Comparison of ENCODE assay signal across 21 cellular contexts in genomic region chr3:42084593-42084992, GRCh38.
"Had no signal": no experiment of that assay in that cellular context is flagged by ENCODE, and none has a peak within 500 bp of the region (broad histone marks: within the 10 kb centered on the region; RNA-seq: fewer than 3 reads in every experiment).

No MANE protein-coding gene starts in this region.

- H3K27me3 ChIP-seq: cardiac muscle cell, heart left ventricle, upper lobe of left lung had no signal

- H3K27ac Mint-ChIP-seq: mesothelial cell of epicardium had no signal

- H3K27ac ChIP-seq: cardiac muscle cell, parathyroid adenoma, upper lobe of left lung had no signal

- H3K9me3 ChIP-seq: heart left ventricle, upper lobe of left lung had no signal

- H3K36me3 ChIP-seq: cardiac muscle cell had no signal

- DNase-seq: activated CD4-positive, alpha-beta T cell treated with anti-CD3 and anti-CD28 coated beads, Interleukin-2, amount 50 U/mL, for 1 hour; activated CD8-positive, alpha-beta memory T cell treated with anti-CD3 and anti-CD28 coated beads, Interleukin-2, amount 50 U/mL, for 4 hours; activated gamma-delta T cell treated with Interleukin-2 at 50 U/mL for 16 hours; activated T-cell treated with anti-CD3 and anti-CD28 coated beads, Interleukin-2, amount 50 U/mL, for 48 hours; amygdala; effector memory CD8-positive, alpha-beta T cell; heart left ventricle; kidney; stimulated activated CD4-positive, alpha-beta T cell treated with anti-CD3 and anti-CD28 coated beads, Interleukin-2, amount 100 ng/mL, for 24 hours; stimulated activated naive CD8-positive, alpha-beta T cell treated with anti-CD3 and anti-CD28 coated beads, Interleukin-15, Interleukin-2, amounts not matched to agents 100 U/mL and 50 U/mL, for 24 hours; T-helper 1 cell; upper lobe of left lung had no signal

- FAIRE-seq: frontal cortex, kidney had no signal

- H3K9ac ChIP-seq: parathyroid adenoma had no signal

- H3K27me3 Mint-ChIP-seq: activated naive CD8-positive, alpha-beta T cell; effector memory CD8-positive, alpha-beta T cell had no signal

- H3K9me3 Mint-ChIP-seq: effector memory CD8-positive, alpha-beta T cell; mesothelial cell of epicardium; nephron had no signal

- H2AFZ ChIP-seq: parathyroid adenoma had no signal

- ATAC-seq: activated CD4-positive, CD25-positive, alpha-beta regulatory T cell treated with anti-CD3 and anti-CD28 coated beads, Interleukin-2, amount 50 U/mL, for 24 hours; effector memory CD8-positive, alpha-beta T cell; heart left ventricle; left lobe of liver; stimulated activated naive CD8-positive, alpha-beta T cell treated with anti-CD3 and anti-CD28 coated beads, Interleukin-15, Interleukin-2, amounts not matched to agents 100 U/mL and 50 U/mL, for 24 hours had no signal

- H3K4me3 Mint-ChIP-seq: activated naive CD8-positive, alpha-beta T cell; effector memory CD8-positive, alpha-beta T cell; mesothelial cell of epicardium; nephron had no signal

- H3K4me3 ChIP-seq: cardiac muscle cell, heart left ventricle, lung, upper lobe of left lung had no signal
